ENCODE assay signal across 34 cellular contexts in the genomic region with DNA sequence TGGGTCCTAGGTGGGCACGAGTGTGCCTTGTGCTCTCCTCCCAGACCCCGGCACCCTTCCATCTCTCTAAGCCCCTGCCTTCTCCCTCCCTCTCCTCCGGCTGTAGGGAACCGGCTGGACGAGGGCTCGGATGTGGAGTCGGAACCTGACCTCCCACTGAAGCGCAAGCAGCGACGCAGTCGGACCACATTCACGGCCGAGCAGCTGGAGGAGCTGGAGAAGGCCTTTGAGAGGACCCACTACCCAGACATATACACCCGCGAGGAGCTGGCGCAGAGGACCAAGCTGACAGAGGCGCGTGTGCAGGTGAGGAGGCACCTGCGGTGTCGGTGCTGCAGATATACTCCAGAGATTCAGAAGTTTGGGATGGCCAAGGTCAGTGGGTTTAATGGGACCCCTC.
"Had no signal": no experiment of that assay in that cellular context is flagged by ENCODE, and none has a peak within 500 bp of the region (broad histone marks: within the 10 kb centered on the region; RNA-seq: fewer than 3 reads in every experiment).

No MANE protein-coding gene starts in this region.

- H3K36me3 ChIP-seq: MG63 had no signal

- H3K4me2 ChIP-seq: KMS-11 had no signal

- H3K27ac ChIP-seq: KMS-11 had no signal

- H3K9ac ChIP-seq: KMS-11 had no signal

- DNase-seq: Karpas-422, Kasumi-1, KG1, MG63, MM.1S, MV-4-11, NCI-H1048, NCI-H1092, NCI-H1092 treated with DMSO at 0.1 percent for 48 hours, NCI-H1105, NCI-H1105 treated with DMSO at 0.1 percent for 48 hours, NCI-H1417, NCI-H1417 treated with DMSO at 0.1 percent for 48 hours, NCI-H1436, NCI-H1436 treated with DMSO at 0.1 percent for 48 hours, NCI-H146, NCI-H1694, NCI-H1694 treated with DMSO at 0.1 percent for 48 hours, NCI-H187, NCI-H187 treated with DMSO at 0.1 percent for 48 hours, NCI-H1930, NCI-H2029, NCI-H2029 treated with DMSO at 0.1 percent for 48 hours, NCI-H2081, NCI-H2081 treated with DMSO at 0.1 percent for 48 hours, NCI-H2107, NCI-H2171, NCI-H2171 treated with DMSO at 0.1 percent for 48 hours, NCI-H2227 treated with DMSO at 0.1 percent for 48 hours, NCI-H226, NCI-H446, NCI-H446 treated with DMSO at 0.1 percent for 48 hours, NCI-H510A had no signal

- H3K4me3 ChIP-seq: MG63 had no signal

- H3K9me3 ChIP-seq: MG63 had no signal
